17 cellular contexts compared by ENCODE assay signal in the genomic region with DNA sequence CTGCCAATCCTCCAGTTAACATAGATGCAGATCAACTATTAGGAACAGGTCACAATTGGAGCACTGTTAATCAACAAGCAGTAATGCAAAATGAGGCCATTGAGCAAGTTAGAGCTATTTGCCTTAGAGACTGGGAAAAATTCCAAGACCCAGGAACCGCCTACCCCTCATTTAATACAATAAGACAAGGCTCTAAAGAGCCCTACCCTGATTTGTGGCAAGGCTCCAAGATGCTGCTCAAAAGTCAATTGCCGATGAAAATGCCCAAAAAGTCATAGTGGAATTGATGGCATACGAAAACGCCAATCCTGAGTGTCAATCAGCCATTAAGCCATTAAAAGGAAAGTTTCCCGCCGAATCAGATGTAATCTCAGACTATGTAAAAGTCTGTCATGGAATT. TPM values are rescaled to one million over a fixed set of nuclear protein-coding genes. Genes with fewer than 3 reads are reported as not detected.
"Had no signal": no experiment of that assay in that cellular context is flagged by ENCODE, and none has a peak within 500 bp of the region (broad histone marks: within the 10 kb centered on the region; RNA-seq: fewer than 3 reads in every experiment).

No MANE protein-coding gene starts in this region.

- H3K27ac ChIP-seq: esophagus muscularis mucosa, neural progenitor cell, stomach, thyroid gland, uterus had no signal

- DNase-seq: activated CD4-positive, alpha-beta T cell treated with anti-CD3 and anti-CD28 coated beads, Interleukin-2, amount 50 U/mL, for 4 hours; activated CD4-positive, CD25-positive, alpha-beta regulatory T cell treated with anti-CD3 and anti-CD28 coated beads, Interleukin-2, amount 50 U/mL, for 72 hours; activated naive CD4-positive, alpha-beta T cell treated with anti-CD3 and anti-CD28 coated beads, Interleukin-2, amount 10 ng/mL, durations not matched to agents 7 days and 5 days; stomach; T-cell; T1000; uterus had no signal

- ATAC-seq: sciatic nerve, T-cell had no signal

RNA-seq across cellular contexts. Expression of a gene that starts 20.5 kb away (rescaled TPM):
- total RNA-seq: osteocyte, pulmonary artery endothelial cell had no signal

RNA-seq across cellular contexts. Expression of a gene that starts 33.9 kb away (rescaled TPM):
- total RNA-seq: activated T-helper 2 cell treated with anti-CD3 and anti-CD28 coated beads, Interferon-gamma antibody, Interleukin-2, Interleukin-4, amounts not matched to agents 10 μg/mL and 5 μg/mL and 100 μg/mL, durations not matched to agents 14 hours and 24 hours and 36 hours; astrocyte; esophagus muscularis mucosa; left colon; lung; osteocyte; pulmonary artery endothelial cell; sciatic nerve; stomach; T-cell; thyroid gland; uterus had no signal

RNA-seq across cellular contexts. Expression of a gene that starts 55.7 kb away (rescaled TPM):
- total RNA-seq: activated T-helper 2 cell treated with anti-CD3 and anti-CD28 coated beads, Interferon-gamma antibody, Interleukin-2, Interleukin-4, amounts not matched to agents 10 μg/mL and 5 μg/mL and 100 μg/mL, durations not matched to agents 14 hours and 24 hours and 36 hours; astrocyte; esophagus muscularis mucosa; left colon; lung; osteocyte; pulmonary artery endothelial cell; sciatic nerve; stomach; T-cell; thyroid gland; uterus had no signal
